In genomic region chr12:55930771-55931316, GRCh38 we compare ENCODE assay signal across 8 cellular contexts. TPM values are rescaled to one million over a fixed set of nuclear protein-coding genes. Genes with fewer than 3 reads are reported as not detected.
DNase-seq lines count a peak whose midpoint lies in the region; ATAC-seq and TF ChIP-seq lines count a peak whose summit lies in the region.

TSS of gene DGKA (plus strand) at chr12:55931162. CDS start at chr12:55936504, 5,342 bp downstream.

- peaks cover 20% of the 10 kb centered on the region for H3K4me1 ChIP-seq in ovary (ENCODE audit: insufficient read depth)
- H3K4me1 ChIP-seq in tibial artery, result peaks cover 0 to 52% (median 39%) of the 10 kb centered on the region in 4 donors

- H3K27me3 Mint-ChIP-seq in IgD-negative memory B cell, result no peaks in the 10 kb centered on the region

- H3K36me3 Mint-ChIP-seq in IgD-negative memory B cell, result no peaks in the 10 kb centered on the region

- 35 to 41% (median 39%) methylated on average over 3 of the region's 3 CpGs for WGBS in ovary, 3 donors

- peak within 1 kb of the TSS; percentile 98 to 100 (median 98) for H3K27ac Mint-ChIP-seq in IgD-negative memory B cell

- peaks cover 39 to 46% (median 43%) of the 10 kb centered on the region in 3 donors for H3K4me1 Mint-ChIP-seq in IgD-negative memory B cell

- DNase-seq in G401 (ENCODE audit: low spot score), result peak; percentile 80
- DNase-seq in SIG-M5 treated with dmso at 0.1 percent for 504 hours (lab: John Stamatoyannopoulos, UW; ENCODE audit: unreplicated experiment), result peak; percentile 92
- peak; percentile 82 for DNase-seq in activated naive CD4-positive, alpha-beta T cell treated with Interleukin-2 at 50 U/mL for 16 hours
- DNase-seq in foreskin melanocyte, result peak; percentile 63
- DNase-seq in ovary, result peak; percentile 24 to 54 (median 41)
- no peak for DNase-seq in tibial artery

- H3K36me3 ChIP-seq in ovary, result no peaks in the 10 kb centered on the region
- H3K36me3 ChIP-seq in tibial artery, result no peaks in the 10 kb centered on the region

- no peak for ATAC-seq in GM21447 (IDR thresholded peaks at IDR 0.05; ENCODE audit: unreplicated experiment)

- intact Hi-C loops in ovary (cut with DNase I) (loop anchor here in 3 of 4 donors (5.0 kb wide), 4 partner anchors 41 to 194 kb away; partner anchors contain the start of genes GDF11 (in 1 of the 3) and RAB5B (in 1 of the 3)), tibial artery (cut with DNase I; ENCODE audit: low total_unique reads) (no loop called here)

- peak in 2 of 3 donors; percentile 45 to 59 for TF ChIP-seq CTCF in ovary (IDR thresholded peaks at IDR 0.05)
- TF ChIP-seq CTCF in tibial artery (IDR thresholded peaks at IDR 0.05), result peak; percentile 40 to 44

- TF ChIP-seq POLR2A in ovary (IDR thresholded peaks at IDR 0.05), result no peak

- H3K4me3 ChIP-seq in ovary (peak within 1 kb of the TSS; percentile 83), tibial artery (peak within 1 kb of the TSS; percentile 58 to 72)

- TF ChIP-seq EP300 in ovary (IDR thresholded peaks at IDR 0.05), result no peak

- no peaks in the 10 kb centered on the region for H3K27me3 ChIP-seq in ovary
- H3K27me3 ChIP-seq in tibial artery, result no peaks in the 10 kb centered on the region

- in situ Hi-C loops in G401 (cut with HindIII; ENCODE audit: low sequenced_read_pairs), result no loop called here

- H3K27ac ChIP-seq in ovary (peak within 1 kb of the TSS; percentile 13 to 40), tibial artery (peak within 1 kb of the TSS; percentile 73 to 77)

- no peaks in the 10 kb centered on the region for H3K9me3 ChIP-seq in ovary
- H3K9me3 ChIP-seq in tibial artery, result no peaks in the 10 kb centered on the region

- peak within 1 kb of the TSS; percentile 90 to 100 (median 98) for H3K4me3 Mint-ChIP-seq in IgD-negative memory B cell

- H3K9me3 Mint-ChIP-seq in IgD-negative memory B cell, result no peaks in the 10 kb centered on the region

RNA-seq across cellular contexts. Expression of gene DGKA, which starts in this region (rescaled TPM):
- 3.6 and 9.7 TPM in 2 replicates for total RNA-seq in G401 (2014; rRNA removed; shearing (Covaris generic))
- polyA plus RNA-seq in IgD-negative memory B cell, result 114 TPM
- 10 to 100 TPM; 13.3 to 50.1 (median 26.0) TPM for total RNA-seq in ovary
- polyA plus RNA-seq in ovary, result 10 to 100 TPM; 15.7 to 40.4 TPM

Comparison
In these comparisons a context has a peak if more than half of its experiments do, and no peak if none do; other contexts are left out.
1. DNase-seq: peak in G401 (single experiment), SIG-M5 treated with dmso at 0.1 percent for 504 hours (single experiment), activated naive CD4-positive, alpha-beta T cell treated with Interleukin-2 at 50 U/mL for 16 hours (single experiment), foreskin melanocyte (single experiment) and ovary (5 of 5); none in tibial artery (0 of 2).